In genomic region chr10:110840225-110840922, GRCh38 we compare ENCODE assay signal across 1 cellular context.
TF ChIP-seq lines count a peak whose summit lies in the region.

No MANE protein-coding gene starts in this region.

TF ChIP-seq in HepG2, 621 proteins besides CTCF, POLR2A, EP300 and RAD21 (continued from another document):
- 0 out of 2 replicates have a peak, but pooled peaks have one; percentile 29 for TF ChIP-seq ZSCAN31 (CRISPR knock-in tag; IDR thresholded peaks at IDR 0.05; ENCODE audit: low read depth)
- no peak for TF ChIP-seq ZNF749 (CRISPR knock-in tag; IDR thresholded peaks at IDR 0.05; ENCODE audit: borderline replicate concordance)
- TF ChIP-seq ZNF430 (CRISPR knock-in tag; IDR thresholded peaks at IDR 0.05): no peak
- TF ChIP-seq ZNF3 (CRISPR knock-in tag; IDR thresholded peaks at IDR 0.05): no peak
- no peak for TF ChIP-seq CERS6 (CRISPR knock-in tag; IDR thresholded peaks at IDR 0.05)
- TF ChIP-seq HMGXB4 (CRISPR knock-in tag; IDR thresholded peaks at IDR 0.05; ENCODE audit: borderline replicate concordance in 1 of 2, low read depth in 1 of 2): 0 out of 4 replicates have a peak, but pooled peaks of 1 of the 2 experiments have one; percentile 36
